Comparison of ENCODE assay signal across 16 cellular contexts in genomic region chr2:169736902-169737301, GRCh38. TPM values are rescaled to one million over a fixed set of nuclear protein-coding genes. Genes with fewer than 3 reads are reported as not detected.
DNase-seq lines count a peak whose midpoint lies in the region; ATAC-seq and TF ChIP-seq lines count a peak whose summit lies in the region.
"Had no signal": no experiment of that assay in that cellular context is flagged by ENCODE, and none has a peak within 500 bp of the region (broad histone marks: within the 10 kb centered on the region; RNA-seq: fewer than 3 reads in every experiment).

No MANE protein-coding gene starts in this region.

- CTCF ChIA-PET in WTC11 (lab: Charles Lee), result interaction anchor here (0.6 kb wide), 1 partner anchor 43 kb away, joined by 3 read pairs; no protein-coding TSS in a partner anchor

- peaks cover 9% of the 10 kb centered on the region for H3K4me1 ChIP-seq in psoas muscle

- POLR2A ChIA-PET in WTC11 (lab: Charles Lee), result no interaction called here

- ATAC-seq in WTC11 (no peak), psoas muscle (no peak)
- ATAC-seq: HCT116 had no signal

- no peaks in the 10 kb centered on the region for H3K27me3 ChIP-seq in psoas muscle (ENCODE audit: insufficient read depth in 3 of 3, low read length in 2 of 3)

- no peaks in the 10 kb centered on the region for H3K9me3 ChIP-seq in psoas muscle
- H3K9me3 ChIP-seq: neutrophil had no signal

- DNase-seq in HCEC 1CT (peak; percentile 42), WTC11 (ENCODE audit: low spot score) (no peak), glutamatergic neuron (no peak), psoas muscle (no peak), C1 segment of cervical spinal cord (lab: John Stamatoyannopoulos, UW) (no peak), mesenteric fat pad (ENCODE audit: low spot score) (no peak), anterior cingulate cortex (lab: John Stamatoyannopoulos, UW) (no peak)
- DNase-seq in activated CD4-positive, CD25-positive, alpha-beta regulatory T cell (lab: John Stamatoyannopoulos, UW), result no peak
- DNase-seq: activated naive CD4-positive, alpha-beta T cell treated with anti-CD3 and anti-CD28 coated beads for 36 hours; CD4-positive, alpha-beta T cell; GDM1; NCI-H526; substantia nigra had no signal

- H3K27ac Mint-ChIP-seq in WTC11, result peak overlapping the region; percentile 9; the same call in 1 of the 2 replicates
- peak overlapping the region; percentile 23 for H3K27ac Mint-ChIP-seq in glutamatergic neuron (ENCODE audit: unreplicated experiment)
- H3K27ac Mint-ChIP-seq: activated naive CD4-positive, alpha-beta T cell treated with anti-CD3 and anti-CD28 coated beads for 36 hours; CD4-positive, alpha-beta T cell had no signal

- peaks cover 0 to 3% of the 10 kb centered on the region in 2 donors for H3K36me3 ChIP-seq in psoas muscle (ENCODE audit: insufficient read depth in 1 of 2, low read depth in 1 of 2)
- H3K36me3 ChIP-seq: neutrophil had no signal

- H3K27me3 Mint-ChIP-seq in WTC11 (ENCODE audit: low read depth) (peaks cover 10% of the 10 kb centered on the region), glutamatergic neuron (ENCODE audit: unreplicated experiment) (peaks cover 14% of the 10 kb centered on the region)

- peak overlapping the region; percentile 41 for H3K27ac ChIP-seq in psoas muscle
- H3K27ac ChIP-seq: neutrophil had no signal

- 46 to 68% (median 53%) methylated on average over 5 of the region's 5 CpGs for WGBS in psoas muscle, 3 donors

- peak overlapping the region; percentile 85 for H3K4me3 Mint-ChIP-seq in WTC11
- H3K4me3 Mint-ChIP-seq in glutamatergic neuron (ENCODE audit: unreplicated experiment), result peak overlapping the region; percentile 91
- H3K4me3 Mint-ChIP-seq: activated naive CD4-positive, alpha-beta T cell treated with anti-CD3 and anti-CD28 coated beads for 36 hours; CD4-positive, alpha-beta T cell had no signal

- H3K4me1 Mint-ChIP-seq in WTC11, result peaks cover 35% of the 10 kb centered on the region
- H3K4me1 Mint-ChIP-seq in glutamatergic neuron (ENCODE audit: low read depth, unreplicated experiment), result peaks cover 31% of the 10 kb centered on the region

- intact Hi-C loops in psoas muscle (cut with DNase I), result no loop called here

- H3K36me3 Mint-ChIP-seq in WTC11, result peaks cover 20% of the 10 kb centered on the region
- peaks cover 7% of the 10 kb centered on the region for H3K36me3 Mint-ChIP-seq in glutamatergic neuron (ENCODE audit: unreplicated experiment)

- peak overlapping the region; percentile 90 for H3K4me3 ChIP-seq in psoas muscle
- H3K4me3 ChIP-seq: smooth muscle cell had no signal

- H3K9me3 Mint-ChIP-seq in WTC11 (no peaks in the 10 kb centered on the region), glutamatergic neuron (ENCODE audit: unreplicated experiment) (peaks cover 7% of the 10 kb centered on the region)
- H3K9me3 Mint-ChIP-seq: activated naive CD4-positive, alpha-beta T cell treated with anti-CD3 and anti-CD28 coated beads for 36 hours; CD4-positive, alpha-beta T cell had no signal

- TF ChIP-seq CTCF in WTC11 (IDR thresholded peaks at IDR 0.05) (no peak), glutamatergic neuron (IDR thresholded peaks at IDR 0.05; ENCODE audit: partially characterized antibody, unreplicated experiment) (no peak), psoas muscle (IDR thresholded peaks at IDR 0.05) (no peak)

TF ChIP-seq in WTC11, 78 proteins besides CTCF, POLR2A, EP300 and RAD21:
- TF ChIP-seq ELF4 (CRISPR knock-in tag; IDR thresholded peaks at IDR 0.05; ENCODE audit: low read depth), result no peak
- TF ChIP-seq ERG (CRISPR knock-in tag; IDR thresholded peaks at IDR 0.05), result no peak
- no peak for TF ChIP-seq FOXK1 (CRISPR knock-in tag; IDR thresholded peaks at IDR 0.05)
- TF ChIP-seq SMAD4 (CRISPR knock-in tag; IDR thresholded peaks at IDR 0.05), result no peak
- TF ChIP-seq RELA (CRISPR knock-in tag; IDR thresholded peaks at IDR 0.05; ENCODE audit: borderline replicate concordance), result no peak
- TF ChIP-seq CDX4 (CRISPR knock-in tag; IDR thresholded peaks at IDR 0.05; ENCODE audit: borderline replicate concordance), result no peak
- no peak for TF ChIP-seq ZNF425 (CRISPR knock-in tag; conservative IDR thresholded peaks at IDR 0.05)
- no peak for TF ChIP-seq TCF7 (CRISPR knock-in tag; IDR thresholded peaks at IDR 0.05; ENCODE audit: low read depth)
- no peak for TF ChIP-seq ATF2 (CRISPR knock-in tag; IDR thresholded peaks at IDR 0.05; ENCODE audit: borderline replicate concordance, low read depth)
- TF ChIP-seq TEAD1 (CRISPR knock-in tag; IDR thresholded peaks at IDR 0.05), result no peak
- TF ChIP-seq FOXP1 (CRISPR knock-in tag; IDR thresholded peaks at IDR 0.05; ENCODE audit: borderline replicate concordance), result no peak
- TF ChIP-seq MXD4 (CRISPR knock-in tag; IDR thresholded peaks at IDR 0.05; ENCODE audit: borderline replicate concordance), result no peak
- no peak for TF ChIP-seq NFATC4 (CRISPR knock-in tag; IDR thresholded peaks at IDR 0.05)
- TF ChIP-seq ESRRA (CRISPR knock-in tag; IDR thresholded peaks at IDR 0.05; ENCODE audit: borderline replicate concordance), result no peak
- TF ChIP-seq JAZF1 (CRISPR knock-in tag; IDR thresholded peaks at IDR 0.05), result no peak
TF ChIP-seq in WTC11: peak in this region for 0.

RNA-seq across cellular contexts. Expression of gene KLHL23, which starts 3.3 kb away (rescaled TPM):
- total RNA-seq in WTC11 (2021) (44.2 to 45.8 TPM (median 45.6 TPM) in 3 replicates), glutamatergic neuron (ENCODE audit: unreplicated experiment) (76.0 TPM), psoas muscle (1 to 10 TPM; 4.4 to 8.9 (median 7.6) TPM), mesenteric fat pad (3.1 TPM)
- polyA plus RNA-seq in psoas muscle, result 1 to 10 TPM; 2.6 to 7.9 (median 4.8) TPM

RNA-seq across cellular contexts. Expression of gene PHOSPHO2, which starts 42.6 kb away (rescaled TPM):
- 6.1 to 8.1 TPM (median 7.3 TPM) in 3 replicates for total RNA-seq in WTC11 (2021)
- 9.6 TPM for total RNA-seq in glutamatergic neuron (ENCODE audit: unreplicated experiment)
- total RNA-seq in psoas muscle, result 1 to 10 TPM in 3 of 4 donors, under 1 TPM in 1; 0.86 to 2.3 (median 1.4) TPM
- 1 to 10 TPM; 1.6 to 7.5 (median 1.9) TPM for polyA plus RNA-seq in psoas muscle
- 9.9 TPM for total RNA-seq in mesenteric fat pad

RNA-seq across cellular contexts. Expression of gene CFAP210, which starts 42.7 kb away (rescaled TPM):
- total RNA-seq in WTC11 (2021), result 0.20 to 0.60 TPM (median 0.25 TPM) in 3 replicates
- total RNA-seq in glutamatergic neuron (ENCODE audit: unreplicated experiment), result 0.32 TPM
- not detected for total RNA-seq in psoas muscle
- under 1 TPM in 2 of 3 donors, not detected in 1; 0.03 to 0.04 TPM for polyA plus RNA-seq in psoas muscle
- total RNA-seq in mesenteric fat pad, result not detected
- total RNA-seq: activated naive CD4-positive, alpha-beta T cell treated with anti-CD3 and anti-CD28 coated beads for 36 hours had no signal
- polyA plus RNA-seq: smooth muscle cell had no signal
